ENCODE assay signal across 1 cellular context in the genomic region with DNA sequence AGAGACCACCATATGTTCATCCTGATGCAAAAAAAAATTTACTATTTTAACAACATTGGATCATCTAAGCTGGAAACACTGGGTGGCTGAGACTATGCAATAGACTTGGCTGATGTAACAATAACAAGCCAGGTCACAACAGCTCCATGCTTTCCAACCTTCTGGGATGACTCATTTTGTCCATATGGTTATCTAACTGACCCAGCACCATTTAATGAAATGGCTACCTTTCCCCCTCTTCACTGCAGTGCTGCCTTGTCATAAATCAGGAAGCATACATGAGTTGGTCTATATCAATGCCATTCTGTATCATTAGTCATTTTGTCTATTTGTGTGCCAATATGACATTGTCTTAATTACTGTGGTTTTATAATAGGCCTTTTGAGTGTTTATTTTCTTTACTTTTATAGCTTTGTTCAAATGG.
TF ChIP-seq lines count a peak whose summit lies in the region.

No MANE protein-coding gene starts in this region.

TF ChIP-seq in K562, 482 proteins besides CTCF, POLR2A, EP300 and RAD21 (continued from another document):
- TF ChIP-seq, protein P1, sequence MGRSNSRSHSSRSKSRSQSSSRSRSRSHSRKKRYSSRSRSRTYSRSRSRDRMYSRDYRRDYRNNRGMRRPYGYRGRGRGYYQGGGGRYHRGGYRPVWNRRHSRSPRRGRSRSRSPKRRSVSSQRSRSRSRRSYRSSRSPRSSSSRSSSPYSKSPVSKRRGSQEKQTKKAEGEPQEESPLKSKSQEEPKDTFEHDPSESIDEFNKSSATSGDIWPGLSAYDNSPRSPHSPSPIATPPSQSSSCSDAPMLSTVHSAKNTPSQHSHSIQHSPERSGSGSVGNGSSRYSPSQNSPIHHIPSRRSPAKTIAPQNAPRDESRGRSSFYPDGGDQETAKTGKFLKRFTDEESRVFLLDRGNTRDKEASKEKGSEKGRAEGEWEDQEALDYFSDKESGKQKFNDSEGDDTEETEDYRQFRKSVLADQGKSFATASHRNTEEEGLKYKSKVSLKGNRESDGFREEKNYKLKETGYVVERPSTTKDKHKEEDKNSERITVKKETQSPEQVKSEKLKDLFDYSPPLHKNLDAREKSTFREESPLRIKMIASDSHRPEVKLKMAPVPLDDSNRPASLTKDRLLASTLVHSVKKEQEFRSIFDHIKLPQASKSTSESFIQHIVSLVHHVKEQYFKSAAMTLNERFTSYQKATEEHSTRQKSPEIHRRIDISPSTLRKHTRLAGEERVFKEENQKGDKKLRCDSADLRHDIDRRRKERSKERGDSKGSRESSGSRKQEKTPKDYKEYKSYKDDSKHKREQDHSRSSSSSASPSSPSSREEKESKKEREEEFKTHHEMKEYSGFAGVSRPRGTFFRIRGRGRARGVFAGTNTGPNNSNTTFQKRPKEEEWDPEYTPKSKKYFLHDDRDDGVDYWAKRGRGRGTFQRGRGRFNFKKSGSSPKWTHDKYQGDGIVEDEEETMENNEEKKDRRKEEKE (IDR thresholded peaks at IDR 0.05; ENCODE audit: borderline replicate concordance in 1 of 2, control insufficient read depth in 1 of 2, low read depth in 2 of 2, low read length in 1 of 2) = no peak
- TF ChIP-seq, protein P2, sequence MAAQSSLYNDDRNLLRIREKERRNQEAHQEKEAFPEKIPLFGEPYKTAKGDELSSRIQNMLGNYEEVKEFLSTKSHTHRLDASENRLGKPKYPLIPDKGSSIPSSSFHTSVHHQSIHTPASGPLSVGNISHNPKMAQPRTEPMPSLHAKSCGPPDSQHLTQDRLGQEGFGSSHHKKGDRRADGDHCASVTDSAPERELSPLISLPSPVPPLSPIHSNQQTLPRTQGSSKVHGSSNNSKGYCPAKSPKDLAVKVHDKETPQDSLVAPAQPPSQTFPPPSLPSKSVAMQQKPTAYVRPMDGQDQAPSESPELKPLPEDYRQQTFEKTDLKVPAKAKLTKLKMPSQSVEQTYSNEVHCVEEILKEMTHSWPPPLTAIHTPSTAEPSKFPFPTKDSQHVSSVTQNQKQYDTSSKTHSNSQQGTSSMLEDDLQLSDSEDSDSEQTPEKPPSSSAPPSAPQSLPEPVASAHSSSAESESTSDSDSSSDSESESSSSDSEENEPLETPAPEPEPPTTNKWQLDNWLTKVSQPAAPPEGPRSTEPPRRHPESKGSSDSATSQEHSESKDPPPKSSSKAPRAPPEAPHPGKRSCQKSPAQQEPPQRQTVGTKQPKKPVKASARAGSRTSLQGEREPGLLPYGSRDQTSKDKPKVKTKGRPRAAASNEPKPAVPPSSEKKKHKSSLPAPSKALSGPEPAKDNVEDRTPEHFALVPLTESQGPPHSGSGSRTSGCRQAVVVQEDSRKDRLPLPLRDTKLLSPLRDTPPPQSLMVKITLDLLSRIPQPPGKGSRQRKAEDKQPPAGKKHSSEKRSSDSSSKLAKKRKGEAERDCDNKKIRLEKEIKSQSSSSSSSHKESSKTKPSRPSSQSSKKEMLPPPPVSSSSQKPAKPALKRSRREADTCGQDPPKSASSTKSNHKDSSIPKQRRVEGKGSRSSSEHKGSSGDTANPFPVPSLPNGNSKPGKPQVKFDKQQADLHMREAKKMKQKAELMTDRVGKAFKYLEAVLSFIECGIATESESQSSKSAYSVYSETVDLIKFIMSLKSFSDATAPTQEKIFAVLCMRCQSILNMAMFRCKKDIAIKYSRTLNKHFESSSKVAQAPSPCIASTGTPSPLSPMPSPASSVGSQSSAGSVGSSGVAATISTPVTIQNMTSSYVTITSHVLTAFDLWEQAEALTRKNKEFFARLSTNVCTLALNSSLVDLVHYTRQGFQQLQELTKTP (IDR thresholded peaks at IDR 0.05; ENCODE audit: low read depth in 1 of 2, partially characterized antibody in 2 of 2) = peak in 1 of 2 experiments; percentile 21
- TF ChIP-seq YY1 (IDR thresholded peaks at IDR 0.05; ENCODE audit: borderline replicate concordance in 1 of 3, control insufficient read depth in 1 of 3, extremely low read depth in 1 of 3, insufficient read depth in 3 of 3, insufficient read length in 1 of 3, insufficient replicate concordance in 2 of 3, low read depth in 1 of 3, low read length in 2 of 3) (peak in 1 of 3 experiments; percentile 68), ZNF263 (CRISPR knock-in tag; IDR thresholded peaks at IDR 0.05; ENCODE audit: borderline replicate concordance) (no peak), FOXM1 (IDR thresholded peaks at IDR 0.05; ENCODE audit: low read depth) (peak; percentile 47; the same call in 1 of the 2 replicates), FOXM1 (CRISPR knock-in tag; IDR thresholded peaks at IDR 0.05; ENCODE audit: low read depth) (no peak), ZNF695 (CRISPR knock-in tag; IDR thresholded peaks at IDR 0.05) (no peak), LARP7 (IDR thresholded peaks at IDR 0.05) (no peak), HMG20A (CRISPR knock-in tag; conservative IDR thresholded peaks at IDR 0.05) (no peak), ZC3H11A (IDR thresholded peaks at IDR 0.05; ENCODE audit: low read depth, low read length) (no peak), GABPA (tag; conservative IDR thresholded peaks at IDR 0.05; ENCODE audit: low read depth) (peak; percentile 39), BCOR (IDR thresholded peaks at IDR 0.05) (no peak), SMARCE1 (IDR thresholded peaks at IDR 0.05) (peak; percentile 90), RBM25 (IDR thresholded peaks at IDR 0.05; ENCODE audit: low read depth, low read length, severe bottlenecking) (no peak), POLR2G (IDR thresholded peaks at IDR 0.05; ENCODE audit: low read depth, low read length) (no peak), DACH1 (IDR thresholded peaks at IDR 0.05; ENCODE audit: partially characterized antibody) (no peak), ARID1B (IDR thresholded peaks at IDR 0.05) (peak; percentile 92), GATAD2B (IDR thresholded peaks at IDR 0.05; ENCODE audit: borderline replicate concordance) (no peak), MBD2 (IDR thresholded peaks at IDR 0.05; ENCODE audit: borderline replicate concordance, low read depth) (0 out of 2 replicates have a peak, but pooled peaks have one; percentile 29), CC2D1A (IDR thresholded peaks at IDR 0.05) (peak; percentile 61; the same call in 1 of the 2 replicates), ZNF785 (CRISPR knock-in tag; IDR thresholded peaks at IDR 0.05) (no peak), ZKSCAN8 (CRISPR knock-in tag; IDR thresholded peaks at IDR 0.05) (peak; percentile 61; the same call in 1 of the 2 replicates), SRSF3 (IDR thresholded peaks at IDR 0.05; ENCODE audit: insufficient read depth, low read length) (no peak), SAFB (IDR thresholded peaks at IDR 0.05; ENCODE audit: borderline replicate concordance, low read depth, low read length) (no peak), NCOA6 (IDR thresholded peaks at IDR 0.05) (no peak), ZNF699 (CRISPR knock-in tag; IDR thresholded peaks at IDR 0.05; ENCODE audit: insufficient replicate concordance) (no peak)
- TF ChIP-seq, protein P3, sequence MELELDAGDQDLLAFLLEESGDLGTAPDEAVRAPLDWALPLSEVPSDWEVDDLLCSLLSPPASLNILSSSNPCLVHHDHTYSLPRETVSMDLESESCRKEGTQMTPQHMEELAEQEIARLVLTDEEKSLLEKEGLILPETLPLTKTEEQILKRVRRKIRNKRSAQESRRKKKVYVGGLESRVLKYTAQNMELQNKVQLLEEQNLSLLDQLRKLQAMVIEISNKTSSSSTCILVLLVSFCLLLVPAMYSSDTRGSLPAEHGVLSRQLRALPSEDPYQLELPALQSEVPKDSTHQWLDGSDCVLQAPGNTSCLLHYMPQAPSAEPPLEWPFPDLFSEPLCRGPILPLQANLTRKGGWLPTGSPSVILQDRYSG (tag; conservative IDR thresholded peaks at IDR 0.05; ENCODE audit: low read depth) = no peak
- TF ChIP-seq, protein P4, sequence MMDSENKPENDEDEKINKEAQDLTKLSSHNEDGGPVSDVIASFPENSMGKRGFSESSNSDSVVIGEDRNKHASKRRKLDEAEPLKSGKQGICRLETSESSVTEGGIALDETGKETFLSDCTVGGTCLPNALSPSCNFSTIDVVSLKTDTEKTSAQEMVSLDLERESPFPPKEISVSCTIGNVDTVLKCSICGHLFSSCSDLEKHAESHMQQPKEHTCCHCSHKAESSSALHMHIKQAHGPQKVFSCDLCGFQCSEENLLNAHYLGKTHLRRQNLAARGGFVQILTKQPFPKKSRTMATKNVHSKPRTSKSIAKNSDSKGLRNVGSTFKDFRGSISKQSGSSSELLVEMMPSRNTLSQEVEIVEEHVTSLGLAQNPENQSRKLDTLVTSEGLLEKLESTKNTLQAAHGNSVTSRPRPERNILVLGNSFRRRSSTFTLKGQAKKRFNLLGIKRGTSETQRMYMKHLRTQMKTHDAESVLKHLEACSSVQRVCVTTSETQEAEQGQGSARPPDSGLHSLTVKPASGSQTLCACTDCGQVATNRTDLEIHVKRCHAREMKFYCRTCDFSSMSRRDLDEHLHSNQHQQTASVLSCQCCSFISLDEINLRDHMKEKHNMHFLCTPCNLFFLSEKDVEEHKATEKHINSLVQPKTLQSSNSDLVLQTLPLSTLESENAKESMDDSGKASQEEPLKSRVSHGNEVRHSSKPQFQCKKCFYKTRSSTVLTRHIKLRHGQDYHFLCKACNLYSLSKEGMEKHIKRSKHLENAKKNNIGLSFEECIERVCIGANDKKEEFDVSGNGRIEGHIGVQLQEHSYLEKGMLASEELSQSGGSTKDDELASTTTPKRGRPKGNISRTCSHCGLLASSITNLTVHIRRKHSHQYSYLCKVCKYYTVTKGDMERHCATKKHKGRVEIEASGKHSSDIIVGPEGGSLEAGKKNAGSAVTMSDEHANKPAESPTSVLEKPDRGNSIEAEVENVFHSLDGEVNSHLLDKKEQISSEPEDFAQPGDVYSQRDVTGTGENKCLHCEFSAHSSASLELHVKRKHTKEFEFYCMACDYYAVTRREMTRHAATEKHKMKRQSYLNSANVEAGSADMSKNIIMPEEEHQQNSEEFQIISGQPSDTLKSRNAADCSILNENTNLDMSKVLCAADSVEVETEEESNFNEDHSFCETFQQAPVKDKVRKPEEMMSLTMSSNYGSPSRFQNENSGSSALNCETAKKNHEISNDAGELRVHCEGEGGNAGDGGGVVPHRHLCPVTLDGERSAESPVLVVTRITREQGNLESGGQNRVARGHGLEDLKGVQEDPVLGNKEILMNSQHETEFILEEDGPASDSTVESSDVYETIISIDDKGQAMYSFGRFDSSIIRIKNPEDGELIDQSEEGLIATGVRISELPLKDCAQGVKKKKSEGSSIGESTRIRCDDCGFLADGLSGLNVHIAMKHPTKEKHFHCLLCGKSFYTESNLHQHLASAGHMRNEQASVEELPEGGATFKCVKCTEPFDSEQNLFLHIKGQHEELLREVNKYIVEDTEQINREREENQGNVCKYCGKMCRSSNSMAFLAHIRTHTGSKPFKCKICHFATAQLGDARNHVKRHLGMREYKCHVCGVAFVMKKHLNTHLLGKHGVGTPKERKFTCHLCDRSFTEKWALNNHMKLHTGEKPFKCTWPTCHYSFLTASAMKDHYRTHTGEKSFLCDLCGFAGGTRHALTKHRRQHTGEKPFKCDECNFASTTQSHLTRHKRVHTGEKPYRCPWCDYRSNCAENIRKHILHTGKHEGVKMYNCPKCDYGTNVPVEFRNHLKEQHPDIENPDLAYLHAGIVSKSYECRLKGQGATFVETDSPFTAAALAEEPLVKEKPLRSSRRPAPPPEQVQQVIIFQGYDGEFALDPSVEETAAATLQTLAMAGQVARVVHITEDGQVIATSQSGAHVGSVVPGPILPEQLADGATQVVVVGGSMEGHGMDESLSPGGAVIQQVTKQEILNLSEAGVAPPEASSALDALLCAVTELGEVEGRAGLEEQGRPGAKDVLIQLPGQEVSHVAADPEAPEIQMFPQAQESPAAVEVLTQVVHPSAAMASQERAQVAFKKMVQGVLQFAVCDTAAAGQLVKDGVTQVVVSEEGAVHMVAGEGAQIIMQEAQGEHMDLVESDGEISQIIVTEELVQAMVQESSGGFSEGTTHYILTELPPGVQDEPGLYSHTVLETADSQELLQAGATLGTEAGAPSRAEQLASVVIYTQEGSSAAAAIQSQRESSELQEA (IDR thresholded peaks at IDR 0.05; ENCODE audit: low read depth) = no peak
- TF ChIP-seq, protein P5, sequence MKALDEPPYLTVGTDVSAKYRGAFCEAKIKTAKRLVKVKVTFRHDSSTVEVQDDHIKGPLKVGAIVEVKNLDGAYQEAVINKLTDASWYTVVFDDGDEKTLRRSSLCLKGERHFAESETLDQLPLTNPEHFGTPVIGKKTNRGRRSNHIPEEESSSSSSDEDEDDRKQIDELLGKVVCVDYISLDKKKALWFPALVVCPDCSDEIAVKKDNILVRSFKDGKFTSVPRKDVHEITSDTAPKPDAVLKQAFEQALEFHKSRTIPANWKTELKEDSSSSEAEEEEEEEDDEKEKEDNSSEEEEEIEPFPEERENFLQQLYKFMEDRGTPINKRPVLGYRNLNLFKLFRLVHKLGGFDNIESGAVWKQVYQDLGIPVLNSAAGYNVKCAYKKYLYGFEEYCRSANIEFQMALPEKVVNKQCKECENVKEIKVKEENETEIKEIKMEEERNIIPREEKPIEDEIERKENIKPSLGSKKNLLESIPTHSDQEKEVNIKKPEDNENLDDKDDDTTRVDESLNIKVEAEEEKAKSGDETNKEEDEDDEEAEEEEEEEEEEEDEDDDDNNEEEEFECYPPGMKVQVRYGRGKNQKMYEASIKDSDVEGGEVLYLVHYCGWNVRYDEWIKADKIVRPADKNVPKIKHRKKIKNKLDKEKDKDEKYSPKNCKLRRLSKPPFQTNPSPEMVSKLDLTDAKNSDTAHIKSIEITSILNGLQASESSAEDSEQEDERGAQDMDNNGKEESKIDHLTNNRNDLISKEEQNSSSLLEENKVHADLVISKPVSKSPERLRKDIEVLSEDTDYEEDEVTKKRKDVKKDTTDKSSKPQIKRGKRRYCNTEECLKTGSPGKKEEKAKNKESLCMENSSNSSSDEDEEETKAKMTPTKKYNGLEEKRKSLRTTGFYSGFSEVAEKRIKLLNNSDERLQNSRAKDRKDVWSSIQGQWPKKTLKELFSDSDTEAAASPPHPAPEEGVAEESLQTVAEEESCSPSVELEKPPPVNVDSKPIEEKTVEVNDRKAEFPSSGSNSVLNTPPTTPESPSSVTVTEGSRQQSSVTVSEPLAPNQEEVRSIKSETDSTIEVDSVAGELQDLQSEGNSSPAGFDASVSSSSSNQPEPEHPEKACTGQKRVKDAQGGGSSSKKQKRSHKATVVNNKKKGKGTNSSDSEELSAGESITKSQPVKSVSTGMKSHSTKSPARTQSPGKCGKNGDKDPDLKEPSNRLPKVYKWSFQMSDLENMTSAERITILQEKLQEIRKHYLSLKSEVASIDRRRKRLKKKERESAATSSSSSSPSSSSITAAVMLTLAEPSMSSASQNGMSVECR (CRISPR knock-in tag; IDR thresholded peaks at IDR 0.05) = no peak
- TF ChIP-seq, protein P6, sequence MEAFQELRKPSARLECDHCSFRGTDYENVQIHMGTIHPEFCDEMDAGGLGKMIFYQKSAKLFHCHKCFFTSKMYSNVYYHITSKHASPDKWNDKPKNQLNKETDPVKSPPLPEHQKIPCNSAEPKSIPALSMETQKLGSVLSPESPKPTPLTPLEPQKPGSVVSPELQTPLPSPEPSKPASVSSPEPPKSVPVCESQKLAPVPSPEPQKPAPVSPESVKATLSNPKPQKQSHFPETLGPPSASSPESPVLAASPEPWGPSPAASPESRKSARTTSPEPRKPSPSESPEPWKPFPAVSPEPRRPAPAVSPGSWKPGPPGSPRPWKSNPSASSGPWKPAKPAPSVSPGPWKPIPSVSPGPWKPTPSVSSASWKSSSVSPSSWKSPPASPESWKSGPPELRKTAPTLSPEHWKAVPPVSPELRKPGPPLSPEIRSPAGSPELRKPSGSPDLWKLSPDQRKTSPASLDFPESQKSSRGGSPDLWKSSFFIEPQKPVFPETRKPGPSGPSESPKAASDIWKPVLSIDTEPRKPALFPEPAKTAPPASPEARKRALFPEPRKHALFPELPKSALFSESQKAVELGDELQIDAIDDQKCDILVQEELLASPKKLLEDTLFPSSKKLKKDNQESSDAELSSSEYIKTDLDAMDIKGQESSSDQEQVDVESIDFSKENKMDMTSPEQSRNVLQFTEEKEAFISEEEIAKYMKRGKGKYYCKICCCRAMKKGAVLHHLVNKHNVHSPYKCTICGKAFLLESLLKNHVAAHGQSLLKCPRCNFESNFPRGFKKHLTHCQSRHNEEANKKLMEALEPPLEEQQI (IDR thresholded peaks at IDR 0.05) = peak; percentile 64; the same call in 1 of the 2 replicates
